ENCODE assay signal across 31 cellular contexts in the genomic region with DNA sequence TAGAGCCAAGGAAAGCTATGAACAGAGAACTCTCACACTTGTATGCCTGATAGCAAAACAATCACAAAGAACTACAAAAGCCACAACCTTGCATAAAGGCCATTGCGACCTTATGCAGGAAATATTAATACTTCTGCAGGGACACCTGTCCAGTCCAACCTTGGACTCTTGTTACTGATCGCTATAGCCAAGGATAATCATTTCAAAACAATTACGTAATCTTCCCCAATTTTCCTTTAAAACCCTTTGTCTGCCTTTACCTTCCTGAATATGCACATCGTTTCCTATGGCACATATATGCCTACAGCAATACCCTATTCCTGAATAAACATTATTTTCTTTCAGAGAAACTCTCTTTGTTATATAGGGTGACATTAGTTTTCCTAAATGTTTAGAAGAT. TPM values are rescaled to one million over a fixed set of nuclear protein-coding genes. Genes with fewer than 3 reads are reported as not detected.
"Had no signal": no experiment of that assay in that cellular context is flagged by ENCODE, and none has a peak within 500 bp of the region (broad histone marks: within the 10 kb centered on the region; RNA-seq: fewer than 3 reads in every experiment).

No MANE protein-coding gene starts in this region.

- H3K27ac ChIP-seq: neutrophil, ovary, parathyroid adenoma, psoas muscle, skin epidermis, spleen, suprapubic skin, testis, tibial artery, transverse colon, upper lobe of right lung, uterus had no signal

- H3K4me3 ChIP-seq: ovary, psoas muscle, skin epidermis, smooth muscle cell, spleen, suprapubic skin, testis, tibial artery, transverse colon, upper lobe of right lung, uterus had no signal

- H3K36me3 ChIP-seq: neutrophil, ovary, spleen, suprapubic skin, transverse colon, upper lobe of right lung, uterus had no signal

- H3K4me2 ChIP-seq: smooth muscle cell had no signal

- DNase-seq: naive B cell; naive thymus-derived CD8-positive, alpha-beta T cell; nephron progenitor cell; nucleus accumbens; ovary; posterior cingulate gyrus; psoas muscle; right cardiac atrium; spleen; stimulated activated CD4-positive, alpha-beta T cell treated with anti-CD3 and anti-CD28 coated beads, Interleukin-12 subunit alpha, Interleukin-12 subunit beta, amount 100 ng/mL, for 4 hours; stimulated activated CD4-positive, alpha-beta T cell treated with anti-CD3 and anti-CD28 coated beads, Interleukin-1b, Interleukin-23, amount 100 ng/mL, for 48 hours; stimulated activated CD4-positive, alpha-beta T cell treated with anti-CD3 and anti-CD28 coated beads, Interleukin-4, amount 100 ng/mL, for 1 hour; stimulated activated CD4-positive, alpha-beta T cell treated with anti-CD3 and anti-CD28 coated beads, Interleukin-4, amount 100 ng/mL, for 4 hours; stimulated activated CD8-positive, alpha-beta memory T cell treated with anti-CD3 and anti-CD28 coated beads, Interleukin-4, amount 100 ng/mL, for 48 hours; stimulated activated naive CD4-positive, alpha-beta T cell; stimulated activated naive CD8-positive, alpha-beta T cell treated with anti-CD3 and anti-CD28 coated beads, Interleukin-15, amount 100 ng/mL, for 72 hours; stimulated activated naive CD8-positive, alpha-beta T cell treated with anti-CD3 and anti-CD28 coated beads, Interleukin-15, Interleukin-2, amounts not matched to agents 100 U/mL and 50 U/mL, for 24 hours; substantia nigra; testis; tibial artery; transverse colon; upper lobe of right lung; uterus had no signal

- H3K9ac ChIP-seq: parathyroid adenoma had no signal

- H3K79me2 ChIP-seq: parathyroid adenoma had no signal

- ATAC-seq: naive thymus-derived CD8-positive, alpha-beta T cell; natural killer cell treated with Interleukin-12 subunit alpha and Interleukin-12 subunit beta and Interleukin-15 and Interleukin-18, amount 100 ng/mL, for 72 hours; psoas muscle; right cardiac atrium; sciatic nerve; stimulated activated memory B cell treated with anti-CD40 and anti-IgM and Interleukin-4, amounts not matched to agents 10 μg/mL and 1 μg/mL and 100 μg/mL, for 72 hours; stimulated activated naive CD8-positive, alpha-beta T cell treated with anti-CD3 and anti-CD28 coated beads, Interleukin-15, amount 100 ng/mL, for 72 hours; stimulated activated naive CD8-positive, alpha-beta T cell treated with anti-CD3 and anti-CD28 coated beads, Interleukin-15, Interleukin-2, amounts not matched to agents 100 U/mL and 50 U/mL, for 24 hours; upper lobe of right lung had no signal

- H3K9me3 ChIP-seq: neutrophil, ovary, psoas muscle, suprapubic skin, testis, tibial artery, transverse colon, upper lobe of right lung, uterus had no signal

- H3K4me1 ChIP-seq: parathyroid adenoma, psoas muscle, spleen, suprapubic skin, testis, tibial artery, transverse colon, upper lobe of right lung, uterus had no signal

- H2AFZ ChIP-seq: parathyroid adenoma had no signal

- H3K27me3 ChIP-seq: neutrophil, ovary, spleen, suprapubic skin, testis, tibial artery, transverse colon, upper lobe of right lung, uterus had no signal

RNA-seq across cellular contexts. Expression of a gene that starts 22.8 kb away (rescaled TPM):
- total RNA-seq: natural killer cell treated with Interleukin-12 subunit alpha and Interleukin-12 subunit beta and Interleukin-15 and Interleukin-18, amount 100 ng/mL, for 72 hours had no signal
